8 cellular contexts compared by ENCODE assay signal in genomic region chr6:167907837-167908681, GRCh38.
DNase-seq lines count a peak whose midpoint lies in the region; ATAC-seq and TF ChIP-seq lines count a peak whose summit lies in the region.

No MANE protein-coding gene starts in this region.

- peak overlapping the region in 1 of 12 donors; percentile 12 for H3K4me3 ChIP-seq in heart left ventricle
- H3K4me3 ChIP-seq in upper lobe of left lung, result peak overlapping the region in 3 of 4 donors; percentile 7 to 23 (median 9)
- H3K4me3 ChIP-seq in lower leg skin (ENCODE audit: low read depth, poor library complexity, severe bottlenecking), result no peak overlapping the region
- no peak overlapping the region for H3K4me3 ChIP-seq in vagina

- no peak overlapping the region for H3K4me3 Mint-ChIP-seq in activated CD8-positive, alpha-beta T cell treated with anti-CD3 and anti-CD28 coated beads for 36 hours
- no peak overlapping the region for H3K4me3 Mint-ChIP-seq in activated CD8-positive, alpha-beta T cell treated with anti-CD3 and anti-CD28 coated beads, Interleukin-2, amount 10 ng/mL, durations not matched to agents 7 days and 5 days

- no peaks in the 10 kb centered on the region for H3K27me3 Mint-ChIP-seq in activated CD8-positive, alpha-beta T cell treated with anti-CD3 and anti-CD28 coated beads for 36 hours
- H3K27me3 Mint-ChIP-seq in activated CD8-positive, alpha-beta T cell treated with anti-CD3 and anti-CD28 coated beads, Interleukin-2, amount 10 ng/mL, durations not matched to agents 7 days and 5 days (ENCODE audit: low read depth), result no peaks in the 10 kb centered on the region

- TF ChIP-seq EP300 in upper lobe of left lung (IDR thresholded peaks at IDR 0.05), result no peak

- H3K27ac Mint-ChIP-seq in activated CD8-positive, alpha-beta T cell treated with anti-CD3 and anti-CD28 coated beads for 36 hours, result no peak overlapping the region
- H3K27ac Mint-ChIP-seq in activated CD8-positive, alpha-beta T cell treated with anti-CD3 and anti-CD28 coated beads, Interleukin-2, amount 10 ng/mL, durations not matched to agents 7 days and 5 days, result no peak overlapping the region

- no peaks in the 10 kb centered on the region for H3K36me3 Mint-ChIP-seq in activated CD8-positive, alpha-beta T cell treated with anti-CD3 and anti-CD28 coated beads for 36 hours (ENCODE audit: low read depth)
- H3K36me3 Mint-ChIP-seq in activated CD8-positive, alpha-beta T cell treated with anti-CD3 and anti-CD28 coated beads, Interleukin-2, amount 10 ng/mL, durations not matched to agents 7 days and 5 days (ENCODE audit: low read depth), result no peaks in the 10 kb centered on the region

- no peaks in the 10 kb centered on the region for H3K4me1 Mint-ChIP-seq in activated CD8-positive, alpha-beta T cell treated with anti-CD3 and anti-CD28 coated beads for 36 hours (ENCODE audit: low read depth)
- no peaks in the 10 kb centered on the region for H3K4me1 Mint-ChIP-seq in activated CD8-positive, alpha-beta T cell treated with anti-CD3 and anti-CD28 coated beads, Interleukin-2, amount 10 ng/mL, durations not matched to agents 7 days and 5 days (ENCODE audit: low read depth)

- H3K4me1 ChIP-seq in heart left ventricle (peaks cover 0 to 22% (median 9%) of the 10 kb centered on the region in 12 donors), upper lobe of left lung (peaks cover 0 to 17% (median 0%) of the 10 kb centered on the region in 4 donors), vagina (no peaks in the 10 kb centered on the region)

- DNase-seq in activated CD8-positive, alpha-beta T cell treated with anti-CD3 and anti-CD28 coated beads for 36 hours, result peak; percentile 6
- no peak for DNase-seq in activated CD8-positive, alpha-beta T cell treated with anti-CD3 and anti-CD28 coated beads, Interleukin-2, amount 10 ng/mL, durations not matched to agents 7 days and 5 days
- DNase-seq in RPMI8226 (peak; percentile 31), heart left ventricle (no peak), upper lobe of left lung (no peak), NCI-H1930 (lab: John Stamatoyannopoulos, UW) (no peak), lower leg skin (ENCODE audit: low spot score in 2 of 2) (no peak), vagina (ENCODE audit: extremely low spot score in 2 of 2) (no peak)

- TF ChIP-seq CTCF in activated CD8-positive, alpha-beta T cell treated with anti-CD3 and anti-CD28 coated beads for 36 hours (IDR thresholded peaks at IDR 0.05), result no peak
- TF ChIP-seq CTCF in heart left ventricle (IDR thresholded peaks at IDR 0.05) (peak; percentile 33 to 77 (median 62)), upper lobe of left lung (IDR thresholded peaks at IDR 0.05) (peak in 4 of 6 experiments; percentile 18 to 45 (median 28)), lower leg skin (IDR thresholded peaks at IDR 0.05) (no peak), vagina (IDR thresholded peaks at IDR 0.05) (peak in 1 of 3 experiments; percentile 17)

- TF ChIP-seq POLR2A in heart left ventricle (IDR thresholded peaks at IDR 0.05) (no peak), upper lobe of left lung (IDR thresholded peaks at IDR 0.05) (no peak), lower leg skin (IDR thresholded peaks at IDR 0.05) (no peak), vagina (IDR thresholded peaks at IDR 0.05) (no peak)

- CTCF ChIA-PET in activated CD8-positive, alpha-beta T cell treated with anti-CD3 and anti-CD28 coated beads for 36 hours (lab: Charles Lee), result no interaction called here
- CTCF ChIA-PET in activated CD8-positive, alpha-beta T cell treated with anti-CD3 and anti-CD28 coated beads, Interleukin-2, amount 10 ng/mL, durations not matched to agents 7 days and 5 days (lab: Charles Lee), result no interaction called here

- H3K9me3 Mint-ChIP-seq in activated CD8-positive, alpha-beta T cell treated with anti-CD3 and anti-CD28 coated beads for 36 hours, result no peaks in the 10 kb centered on the region
- H3K9me3 Mint-ChIP-seq in activated CD8-positive, alpha-beta T cell treated with anti-CD3 and anti-CD28 coated beads, Interleukin-2, amount 10 ng/mL, durations not matched to agents 7 days and 5 days (ENCODE audit: insufficient read depth), result no peaks in the 10 kb centered on the region

- H3K27me3 ChIP-seq in heart left ventricle, result no peaks in the 10 kb centered on the region
- no peaks in the 10 kb centered on the region for H3K27me3 ChIP-seq in upper lobe of left lung
- H3K27me3 ChIP-seq in vagina, result no peaks in the 10 kb centered on the region

- H3K9me3 ChIP-seq in heart left ventricle (no peaks in the 10 kb centered on the region), upper lobe of left lung (no peaks in the 10 kb centered on the region), vagina (no peaks in the 10 kb centered on the region)

- POLR2A ChIA-PET in activated CD8-positive, alpha-beta T cell treated with anti-CD3 and anti-CD28 coated beads for 36 hours (lab: Charles Lee), result no interaction called here
- POLR2A ChIA-PET in activated CD8-positive, alpha-beta T cell treated with anti-CD3 and anti-CD28 coated beads, Interleukin-2, amount 10 ng/mL, durations not matched to agents 7 days and 5 days (lab: Charles Lee), result no interaction called here

- intact Hi-C loops in activated CD8-positive, alpha-beta T cell treated with anti-CD3 and anti-CD28 coated beads for 36 hours (cut with micrococcal nuclease), result no loop called here
- intact Hi-C loops in heart left ventricle (cut with DNase I), result loop anchor here in 9 of 10 donors (1.0 to 10.0 kb wide), 7 partner anchors 144 to 447 kb away; no protein-coding TSS in a partner anchor
- intact Hi-C loops in lower leg skin (cut with DNase I; ENCODE audit: low total_unique reads), result no loop called here
- intact Hi-C loops in vagina (cut with DNase I), result no loop called here

- H3K27ac ChIP-seq in heart left ventricle (peak overlapping the region in 1 of 12 donors; percentile 62), upper lobe of left lung (peak overlapping the region in 2 of 4 donors; percentile 63 to 65), vagina (no peak overlapping the region)

- H3K36me3 ChIP-seq in heart left ventricle (peaks cover 0 to 69% (median 33%) of the 10 kb centered on the region in 9 donors), upper lobe of left lung (peaks cover 0 to 47% (median 10%) of the 10 kb centered on the region in 4 donors), vagina (peaks cover 0 to 7% of the 10 kb centered on the region in 2 donors)

- ATAC-seq in activated CD8-positive, alpha-beta T cell treated with anti-CD3 and anti-CD28 coated beads for 36 hours, result no peak
- no peak for ATAC-seq in activated CD8-positive, alpha-beta T cell treated with anti-CD3 and anti-CD28 coated beads, Interleukin-2, amount 10 ng/mL, durations not matched to agents 7 days and 5 days
- ATAC-seq in heart left ventricle, result peak in 2 of 4 donors; percentile 61 to 64
- ATAC-seq in upper lobe of left lung (ENCODE audit: low FRiP score in 2 of 2), result no peak

- WGBS in heart left ventricle, 4 donors, result 54 to 81% (median 72%) methylated on average over 7 of the region's 7 CpGs
- WGBS in upper lobe of left lung, 2 donors, result 73 to 76% methylated on average over 7 of the region's 7 CpGs
- 71 to 73% methylated on average over 7 of the region's 7 CpGs for WGBS in lower leg skin, 2 donors

Comparison
In these comparisons a context has a peak if more than half of its experiments do, and no peak if none do; other contexts are left out.
1. DNase-seq: peak in activated CD8-positive, alpha-beta T cell treated with anti-CD3 and anti-CD28 coated beads for 36 hours (single experiment) and RPMI8226 (single experiment); none in activated CD8-positive, alpha-beta T cell treated with anti-CD3 and anti-CD28 coated beads, Interleukin-2, amount 10 ng/mL, durations not matched to agents 7 days and 5 days (single experiment), heart left ventricle (0 of 5), upper lobe of left lung (0 of 2), NCI-H1930 (0 of 2), lower leg skin (0 of 2) and vagina (0 of 2).
2. CTCF ChIP-seq: peak in heart left ventricle (12 of 12) and upper lobe of left lung (4 of 6); none in activated CD8-positive, alpha-beta T cell treated with anti-CD3 and anti-CD28 coated beads for 36 hours (single experiment) and lower leg skin (0 of 3).
3. H3K4me3 ChIP-seq: peak in upper lobe of left lung (3 of 4); none in lower leg skin (single experiment) and vagina (0 of 2).
4. intact Hi-C loops: an anchor here in heart left ventricle (1.0 to 10.0 kb wide); none called in activated CD8-positive, alpha-beta T cell treated with anti-CD3 and anti-CD28 coated beads for 36 hours, lower leg skin and vagina.